9 cellular contexts compared by ENCODE assay signal in genomic region chr16:1181715-1182671, GRCh38. TPM values are rescaled to one million over a fixed set of nuclear protein-coding genes. Genes with fewer than 3 reads are reported as not detected.
DNase-seq lines count a peak whose midpoint lies in the region; ATAC-seq, FAIRE-seq and TF ChIP-seq lines count a peak whose summit lies in the region.
"Had no signal": no experiment of that assay in that cellular context is flagged by ENCODE, and none has a peak within 500 bp of the region (broad histone marks: within the 10 kb centered on the region; RNA-seq: fewer than 3 reads in every experiment).

No MANE protein-coding gene starts in this region.

- H3K4me1 ChIP-seq in HepG2 (ENCODE audit: insufficient read depth, low read length) (peaks cover 30% of the 10 kb centered on the region), tibial artery (peaks cover 0 to 75% (median 49%) of the 10 kb centered on the region in 4 donors)

- H3K27ac ChIP-seq in brain microvascular endothelial cell (peak overlapping the region; percentile 88), HepG2 (ENCODE audit: extremely low read length, insufficient read depth, low read length) (no peak overlapping the region), tibial artery (peak overlapping the region; percentile 83 to 94)

- peak; percentile 93 for DNase-seq in brain microvascular endothelial cell
- peak; percentile 62 for DNase-seq in HepG2 (ENCODE audit: low spot score)
- DNase-seq in tibial artery = peak; percentile 80 to 98
- no peak for DNase-seq in activated CD4-positive, alpha-beta T cell treated with anti-CD3 and anti-CD28 coated beads, Interleukin-2, amount 10 ng/mL, durations not matched to agents 7 days and 5 days
- DNase-seq in NCI-H510A treated with DMSO at 0.1 percent for 48 hours (lab: John Stamatoyannopoulos, UW) = no peak
- no peak for DNase-seq in DMS153 (lab: John Stamatoyannopoulos, UW)

- H3K36me3 ChIP-seq in brain microvascular endothelial cell (replicated peaks) (no peaks in the 10 kb centered on the region), HepG2 (replicated peaks in 1 of 2; ENCODE audit: control insufficient read depth in 1 of 2, insufficient read depth in 2 of 2, low read length in 2 of 2) (no peaks in the 10 kb centered on the region), tibial artery (peaks cover 0 to 10% (median 0%) of the 10 kb centered on the region in 3 donors)

- ATAC-seq in HepG2 = peak; percentile 59
- no peak for ATAC-seq in GM18861 (IDR thresholded peaks at IDR 0.05; ENCODE audit: unreplicated experiment)

- no peaks in the 10 kb centered on the region for H3K4me1 Mint-ChIP-seq in activated CD4-positive, alpha-beta T cell treated with anti-CD3 and anti-CD28 coated beads, Interleukin-2, amount 10 ng/mL, durations not matched to agents 7 days and 5 days

- H4K20me1 ChIP-seq in HepG2 (ENCODE audit: insufficient read depth, low read length) = no peaks in the 10 kb centered on the region

- no peaks in the 10 kb centered on the region for H3K9me3 ChIP-seq in HepG2 (ENCODE audit: low read length)
- H3K9me3 ChIP-seq in tibial artery = no peaks in the 10 kb centered on the region

- intact Hi-C loops in HepG2 (cut with micrococcal nuclease; ENCODE audit: unreplicated experiment) (no loop called here), tibial artery (cut with DNase I; ENCODE audit: low total_unique reads) (no loop called here)

- H3K27me3 Mint-ChIP-seq in activated CD4-positive, alpha-beta T cell treated with anti-CD3 and anti-CD28 coated beads, Interleukin-2, amount 10 ng/mL, durations not matched to agents 7 days and 5 days = no peaks in the 10 kb centered on the region

- H3K4me3 Mint-ChIP-seq in activated CD4-positive, alpha-beta T cell treated with anti-CD3 and anti-CD28 coated beads, Interleukin-2, amount 10 ng/mL, durations not matched to agents 7 days and 5 days = no peak overlapping the region

- H3K9me3 Mint-ChIP-seq in activated CD4-positive, alpha-beta T cell treated with anti-CD3 and anti-CD28 coated beads, Interleukin-2, amount 10 ng/mL, durations not matched to agents 7 days and 5 days = no peaks in the 10 kb centered on the region

- in situ Hi-C loops in brain microvascular endothelial cell (cut with HindIII; ENCODE audit: low pct_ligation_motif_present, low sequenced_read_pairs) (no loop called here), HepG2 (cut with HindIII; ENCODE audit: extremely low pct_ligation_motif_present, low pct_unique_long_range_greater_than_20kb) (no loop called here)

- TF ChIP-seq RAD21 in Ishikawa (IDR thresholded peaks at IDR 0.05; ENCODE audit: low read depth) (no peak), HepG2 (CRISPR knock-in tag; IDR thresholded peaks at IDR 0.05) (no peak)

- TF ChIP-seq CTCF in brain microvascular endothelial cell (IDR thresholded peaks at IDR 0.05; ENCODE audit: low read depth, low read length, missing control alignments) = no peak
- no peak for TF ChIP-seq CTCF in HepG2 (CRISPR knock-in tag; IDR thresholded peaks at IDR 0.05)
- no peak for TF ChIP-seq CTCF in tibial artery (IDR thresholded peaks at IDR 0.05)

- H3K4me3 ChIP-seq in brain microvascular endothelial cell (ENCODE audit: low read depth, low read length) = no peak overlapping the region
- peak overlapping the region in 1 of 3 experiments; percentile 43; a peak in 1 of 6 replicates for H3K4me3 ChIP-seq in HepG2 (replicated peaks in 1 of 3; ENCODE audit: insufficient read depth in 1 of 3, low read depth in 2 of 3, low read length in 3 of 3)
- peak overlapping the region; percentile 36 for H3K4me3 ChIP-seq in tibial artery

- H3K4me2 ChIP-seq in HepG2 (ENCODE audit: low read depth, low read length) = peak overlapping the region; percentile 45; the same call in 1 of the 2 replicates

- TF ChIP-seq EP300 in Ishikawa (IDR thresholded peaks at IDR 0.05; ENCODE audit: borderline replicate concordance) (peak; percentile 31; the same call in 1 of the 2 replicates), HepG2 (IDR thresholded peaks at IDR 0.05; ENCODE audit: low read depth in 2 of 2, low read length in 2 of 2) (no peak), HepG2 (CRISPR knock-in tag; IDR thresholded peaks at IDR 0.05; ENCODE audit: borderline replicate concordance) (no peak)

- 47% methylated on average over 15 of the region's 44 CpGs for WGBS in HepG2 (ENCODE audit: low lambda C conversion rate)

- POLR2A ChIA-PET in HepG2 (lab: Yijun Ruan, JAX) = interaction anchor here (0.6 to 0.8 kb wide), 2 partner anchors 70 to 496 kb away, joined by 3 to 4 read pairs; partner anchors contain the start of gene JPT2
- POLR2A ChIA-PET in activated CD4-positive, alpha-beta T cell treated with anti-CD3 and anti-CD28 coated beads, Interleukin-2, amount 10 ng/mL, durations not matched to agents 7 days and 5 days (lab: Charles Lee) = no interaction called here

- no peak for FAIRE-seq in HepG2 (lab: Jason Lieb, UNC)

- no peak overlapping the region for H2AFZ ChIP-seq in HepG2 (ENCODE audit: low read length)

- TF ChIP-seq POLR2A in HepG2 (IDR thresholded peaks at IDR 0.05; ENCODE audit: insufficient read depth in 1 of 2, low read depth in 2 of 2, low read length in 2 of 2) = no peak

- CTCF ChIA-PET in HepG2 (lab: Yijun Ruan, JAX; ENCODE audit: low intra/inter-chr PET ratio, low total read pairs) = interaction anchor here (0.6 to 1.4 kb wide), 2 partner anchors 76 kb away, joined by 3 to 4 read pairs; no protein-coding TSS in a partner anchor
- CTCF ChIA-PET in activated CD4-positive, alpha-beta T cell treated with anti-CD3 and anti-CD28 coated beads, Interleukin-2, amount 10 ng/mL, durations not matched to agents 7 days and 5 days (lab: Charles Lee) = interaction anchor here (1.2 kb wide), 1 partner anchor 14 kb away, joined by 3 read pairs; no protein-coding TSS in a partner anchor

- H3K27ac Mint-ChIP-seq in activated CD4-positive, alpha-beta T cell treated with anti-CD3 and anti-CD28 coated beads, Interleukin-2, amount 10 ng/mL, durations not matched to agents 7 days and 5 days = no peak overlapping the region

- no peaks in the 10 kb centered on the region for H3K79me2 ChIP-seq in HepG2 (ENCODE audit: insufficient read depth, low read length)

- no peaks in the 10 kb centered on the region for H3K36me3 Mint-ChIP-seq in activated CD4-positive, alpha-beta T cell treated with anti-CD3 and anti-CD28 coated beads, Interleukin-2, amount 10 ng/mL, durations not matched to agents 7 days and 5 days (ENCODE audit: low read depth)

- no peak overlapping the region for H3K9ac ChIP-seq in HepG2 (ENCODE audit: insufficient read depth, low read depth, low read length)

- H3K27me3 ChIP-seq in brain microvascular endothelial cell (replicated peaks) = no peaks in the 10 kb centered on the region
- peaks cover 0 to 37% of the 10 kb centered on the region in 2 experiments; a peak in 4 of 5 replicates for H3K27me3 ChIP-seq in HepG2 (ENCODE audit: control insufficient read depth in 1 of 2, insufficient read depth in 2 of 2, low read length in 2 of 2)
- H3K27me3 ChIP-seq in tibial artery = no peaks in the 10 kb centered on the region

- no TSS peak for BruUV-seq in HepG2 (replicated peaks; lab: Mats Ljungman, UMichigan)

RNA-seq across cellular contexts. Expression of gene CACNA1H, which starts 29.1 kb away (rescaled TPM):
- 0.40 and 0.56 TPM in 2 replicates for total RNA-seq in HepG2 (2016; rRNA removed; fragmentation: Illumina TruSeq; extraction: Trizol)
- under 0.01 TPM in 1 of 2 replicates, not detected in the other for total RNA-seq in HepG2 (2016; cell fraction: cytosol; rRNA removed; fragmentation: Illumina TruSeq; extraction: Trizol; ENCODE audit: low read depth)
- total RNA-seq in HepG2 (2016; cell fraction: insoluble cytoplasmic fraction; rRNA removed; fragmentation: Illumina TruSeq; extraction: Trizol) = 0.30 and 0.52 TPM in 2 replicates
- 0.17 and 0.22 TPM in 2 replicates for total RNA-seq in HepG2 (2016; cell fraction: membrane; rRNA removed; fragmentation: Illumina TruSeq; extraction: Trizol)
- total RNA-seq in HepG2 (2016; cell fraction: nucleus; rRNA removed; fragmentation: Illumina TruSeq; extraction: Trizol) = 0.59 and 1.2 TPM in 2 replicates
- polyA plus RNA-seq in HepG2 (2011; rRNA removed) = 1.8 and 3.0 TPM in 2 replicates
- polyA plus RNA-seq in HepG2 (2011; cell fraction: cytosol; rRNA removed) = 1.9 and 2.4 TPM in 2 replicates
- 13.0 and 15.5 TPM in 2 replicates for polyA plus RNA-seq in HepG2 (2011; cell fraction: nucleus; rRNA removed)
- polyA plus RNA-seq in HepG2 (2012) = 0.21 and 1.4 TPM in 2 replicates
- polyA plus RNA-seq in HepG2 (2016; cell fraction: cytosol; fragmentation: Illumina TruSeq; extraction: Trizol; ENCODE audit: low read depth) = 0.03 and 0.05 TPM in 2 replicates
- polyA plus RNA-seq in HepG2 (2016; cell fraction: insoluble cytoplasmic fraction; fragmentation: Illumina TruSeq; extraction: Trizol; ENCODE audit: low read depth) = 0.22 TPM in 2 replicates
- 0.10 and 0.14 TPM in 2 replicates for polyA plus RNA-seq in HepG2 (2016; cell fraction: membrane; fragmentation: Illumina TruSeq; extraction: Trizol; ENCODE audit: low read depth)
- 1.6 and 2.0 TPM in 2 replicates for polyA plus RNA-seq in HepG2 (2016; cell fraction: nucleus; fragmentation: Illumina TruSeq; extraction: Trizol; ENCODE audit: insufficient read depth, low read depth)
- 0.40 and 7.6 TPM in 2 replicates for polyA minus RNA-seq in HepG2 (2011; rRNA and poly(A)+ RNA removed; ENCODE audit: low replicate concordance)
- 3.0 and 3.5 TPM in 2 replicates for polyA minus RNA-seq in HepG2 (2011; cell fraction: cytosol; rRNA and poly(A)+ RNA removed)
- 2.7 and 4.5 TPM in 2 replicates for polyA minus RNA-seq in HepG2 (2011; cell fraction: nucleus; rRNA and poly(A)+ RNA removed)
- 1 to 10 TPM; 3.2 to 3.6 TPM for total RNA-seq in activated CD4-positive, alpha-beta T cell treated with anti-CD3 and anti-CD28 coated beads, Interleukin-2, amount 10 ng/mL, durations not matched to agents 7 days and 5 days

RNA-seq across cellular contexts. Expression of gene TPSG1, which starts 43.1 kb away (rescaled TPM):
- not detected in 2 replicates for total RNA-seq in HepG2 (2016; rRNA removed; fragmentation: Illumina TruSeq; extraction: Trizol)
- total RNA-seq in HepG2 (2016; cell fraction: cytosol; rRNA removed; fragmentation: Illumina TruSeq; extraction: Trizol; ENCODE audit: low read depth) = not detected in 2 replicates
- total RNA-seq in HepG2 (2016; cell fraction: insoluble cytoplasmic fraction; rRNA removed; fragmentation: Illumina TruSeq; extraction: Trizol) = not detected in 2 replicates
- total RNA-seq in HepG2 (2016; cell fraction: membrane; rRNA removed; fragmentation: Illumina TruSeq; extraction: Trizol) = not detected in 2 replicates
- not detected in 2 replicates for total RNA-seq in HepG2 (2016; cell fraction: nucleus; rRNA removed; fragmentation: Illumina TruSeq; extraction: Trizol)
- not detected in 2 replicates for polyA plus RNA-seq in HepG2 (2011; rRNA removed)
- 0.04 TPM in 1 of 2 replicates, not detected in the other for polyA plus RNA-seq in HepG2 (2011; cell fraction: cytosol; rRNA removed)
- polyA plus RNA-seq in HepG2 (2011; cell fraction: nucleus; rRNA removed) = 0.24 and 0.31 TPM in 2 replicates
- not detected in 2 replicates for polyA plus RNA-seq in HepG2 (2012)
- not detected in 2 replicates for polyA plus RNA-seq in HepG2 (2016; cell fraction: cytosol; fragmentation: Illumina TruSeq; extraction: Trizol; ENCODE audit: low read depth)
- polyA plus RNA-seq in HepG2 (2016; cell fraction: insoluble cytoplasmic fraction; fragmentation: Illumina TruSeq; extraction: Trizol; ENCODE audit: low read depth) = not detected in 2 replicates
- polyA plus RNA-seq in HepG2 (2016; cell fraction: membrane; fragmentation: Illumina TruSeq; extraction: Trizol; ENCODE audit: low read depth) = not detected in 2 replicates
- polyA plus RNA-seq in HepG2 (2016; cell fraction: nucleus; fragmentation: Illumina TruSeq; extraction: Trizol; ENCODE audit: insufficient read depth, low read depth) = not detected in 2 replicates
- not detected in 2 replicates for polyA minus RNA-seq in HepG2 (2011; rRNA and poly(A)+ RNA removed; ENCODE audit: low replicate concordance)
- polyA minus RNA-seq in HepG2 (2011; cell fraction: cytosol; rRNA and poly(A)+ RNA removed) = not detected in 2 replicates
- not detected in 2 replicates for polyA minus RNA-seq in HepG2 (2011; cell fraction: nucleus; rRNA and poly(A)+ RNA removed)
- total RNA-seq in activated CD4-positive, alpha-beta T cell treated with anti-CD3 and anti-CD28 coated beads, Interleukin-2, amount 10 ng/mL, durations not matched to agents 7 days and 5 days = not detected
- total RNA-seq: activated CD8-positive, alpha-beta memory T cell treated with anti-CD3 and anti-CD28 coated beads for 36 hours had no signal

RNA-seq across cellular contexts. Expression of gene TPSB2, which starts 48.0 kb away (rescaled TPM):
- not detected in 2 replicates for total RNA-seq in HepG2 (2016; rRNA removed; fragmentation: Illumina TruSeq; extraction: Trizol)
- total RNA-seq in HepG2 (2016; cell fraction: cytosol; rRNA removed; fragmentation: Illumina TruSeq; extraction: Trizol; ENCODE audit: low read depth) = not detected in 2 replicates
- not detected in 2 replicates for total RNA-seq in HepG2 (2016; cell fraction: insoluble cytoplasmic fraction; rRNA removed; fragmentation: Illumina TruSeq; extraction: Trizol)
- not detected in 2 replicates for total RNA-seq in HepG2 (2016; cell fraction: membrane; rRNA removed; fragmentation: Illumina TruSeq; extraction: Trizol)
- total RNA-seq in HepG2 (2016; cell fraction: nucleus; rRNA removed; fragmentation: Illumina TruSeq; extraction: Trizol) = not detected in 2 replicates
- 0.14 TPM in 1 of 2 replicates, not detected in the other for polyA plus RNA-seq in HepG2 (2011; rRNA removed)
- 0.14 and 0.15 TPM in 2 replicates for polyA plus RNA-seq in HepG2 (2011; cell fraction: cytosol; rRNA removed)
- 0.11 TPM in 1 of 2 replicates, not detected in the other for polyA plus RNA-seq in HepG2 (2011; cell fraction: nucleus; rRNA removed)
- polyA plus RNA-seq in HepG2 (2012) = not detected in 2 replicates
- polyA plus RNA-seq in HepG2 (2016; cell fraction: cytosol; fragmentation: Illumina TruSeq; extraction: Trizol; ENCODE audit: low read depth) = not detected in 2 replicates
- polyA plus RNA-seq in HepG2 (2016; cell fraction: insoluble cytoplasmic fraction; fragmentation: Illumina TruSeq; extraction: Trizol; ENCODE audit: low read depth) = not detected in 2 replicates
- not detected in 2 replicates for polyA plus RNA-seq in HepG2 (2016; cell fraction: membrane; fragmentation: Illumina TruSeq; extraction: Trizol; ENCODE audit: low read depth)
- not detected in 2 replicates for polyA plus RNA-seq in HepG2 (2016; cell fraction: nucleus; fragmentation: Illumina TruSeq; extraction: Trizol; ENCODE audit: insufficient read depth, low read depth)
- polyA minus RNA-seq in HepG2 (2011; rRNA and poly(A)+ RNA removed; ENCODE audit: low replicate concordance) = not detected in 2 replicates
- polyA minus RNA-seq in HepG2 (2011; cell fraction: cytosol; rRNA and poly(A)+ RNA removed) = not detected in 2 replicates
- not detected in 2 replicates for polyA minus RNA-seq in HepG2 (2011; cell fraction: nucleus; rRNA and poly(A)+ RNA removed)
- not detected for total RNA-seq in activated CD4-positive, alpha-beta T cell treated with anti-CD3 and anti-CD28 coated beads, Interleukin-2, amount 10 ng/mL, durations not matched to agents 7 days and 5 days
- total RNA-seq: activated CD8-positive, alpha-beta memory T cell treated with anti-CD3 and anti-CD28 coated beads for 36 hours had no signal

RNA-seq across cellular contexts. Expression of gene TPSAB1, which starts 58.5 kb away (rescaled TPM):
- not detected in 2 replicates for total RNA-seq in HepG2 (2016; rRNA removed; fragmentation: Illumina TruSeq; extraction: Trizol)
- not detected in 2 replicates for total RNA-seq in HepG2 (2016; cell fraction: cytosol; rRNA removed; fragmentation: Illumina TruSeq; extraction: Trizol; ENCODE audit: low read depth)
- total RNA-seq in HepG2 (2016; cell fraction: insoluble cytoplasmic fraction; rRNA removed; fragmentation: Illumina TruSeq; extraction: Trizol) = not detected in 2 replicates
- not detected in 2 replicates for total RNA-seq in HepG2 (2016; cell fraction: membrane; rRNA removed; fragmentation: Illumina TruSeq; extraction: Trizol)
- total RNA-seq in HepG2 (2016; cell fraction: nucleus; rRNA removed; fragmentation: Illumina TruSeq; extraction: Trizol) = not detected in 2 replicates
- 0.05 and 0.12 TPM in 2 replicates for polyA plus RNA-seq in HepG2 (2011; rRNA removed)
- polyA plus RNA-seq in HepG2 (2011; cell fraction: cytosol; rRNA removed) = 0.13 and 0.16 TPM in 2 replicates
- 0.35 TPM in 1 of 2 replicates, not detected in the other for polyA plus RNA-seq in HepG2 (2011; cell fraction: nucleus; rRNA removed)
- not detected in 2 replicates for polyA plus RNA-seq in HepG2 (2012)
- not detected in 2 replicates for polyA plus RNA-seq in HepG2 (2016; cell fraction: cytosol; fragmentation: Illumina TruSeq; extraction: Trizol; ENCODE audit: low read depth)
- polyA plus RNA-seq in HepG2 (2016; cell fraction: insoluble cytoplasmic fraction; fragmentation: Illumina TruSeq; extraction: Trizol; ENCODE audit: low read depth) = not detected in 2 replicates
- polyA plus RNA-seq in HepG2 (2016; cell fraction: membrane; fragmentation: Illumina TruSeq; extraction: Trizol; ENCODE audit: low read depth) = not detected in 2 replicates
- not detected in 2 replicates for polyA plus RNA-seq in HepG2 (2016; cell fraction: nucleus; fragmentation: Illumina TruSeq; extraction: Trizol; ENCODE audit: insufficient read depth, low read depth)
- polyA minus RNA-seq in HepG2 (2011; rRNA and poly(A)+ RNA removed; ENCODE audit: low replicate concordance) = not detected in 2 replicates
- polyA minus RNA-seq in HepG2 (2011; cell fraction: cytosol; rRNA and poly(A)+ RNA removed) = not detected in 2 replicates
- polyA minus RNA-seq in HepG2 (2011; cell fraction: nucleus; rRNA and poly(A)+ RNA removed) = not detected in 2 replicates
- not detected for total RNA-seq in activated CD4-positive, alpha-beta T cell treated with anti-CD3 and anti-CD28 coated beads, Interleukin-2, amount 10 ng/mL, durations not matched to agents 7 days and 5 days
- total RNA-seq: activated CD8-positive, alpha-beta memory T cell treated with anti-CD3 and anti-CD28 coated beads for 36 hours had no signal

Comparison
In these comparisons a context has a peak if more than half of its experiments do, and no peak if none do; other contexts are left out.
1. DNase-seq: peak in brain microvascular endothelial cell (single experiment), HepG2 (single experiment) and tibial artery (2 of 2); none in activated CD4-positive, alpha-beta T cell treated with anti-CD3 and anti-CD28 coated beads, Interleukin-2, amount 10 ng/mL, durations not matched to agents 7 days and 5 days (single experiment), NCI-H510A treated with DMSO at 0.1 percent for 48 hours (single experiment) and DMS153 (single experiment).